In genomic region chr20:23143986-23144695, GRCh38 we compare ENCODE assay signal across 20 cellular contexts. TPM values are rescaled to one million over a fixed set of nuclear protein-coding genes. Genes with fewer than 3 reads are reported as not detected.
A peak's percentile ranks its signal among the peaks of the same experiment; 100 is the strongest.
DNase-seq lines count a peak whose midpoint lies in the region; ATAC-seq and TF ChIP-seq lines count a peak whose summit lies in the region.
"Had no signal": no experiment of that assay in that cellular context is flagged by ENCODE, and none has a peak within 500 bp of the region (broad histone marks: within the 10 kb centered on the region; RNA-seq: fewer than 3 reads in every experiment).

No MANE protein-coding gene starts in this region.

- CTCF ChIA-PET in activated CD8-positive, alpha-beta T cell treated with anti-CD3 and anti-CD28 coated beads, Interleukin-2, amount 10 ng/mL, durations not matched to agents 7 days and 5 days (lab: Charles Lee), result interaction anchor here (1.2 to 3.6 kb wide), 3 partner anchors 15 to 94 kb away, joined by 3 to 11 read pairs (median 3); no protein-coding TSS in a partner anchor
- CTCF ChIA-PET in activated CD8-positive, alpha-beta T cell treated with anti-CD3 and anti-CD28 coated beads for 36 hours (lab: Charles Lee), result interaction anchor here (1.0 kb wide), 1 partner anchor 91 kb away, joined by 3 read pairs; no protein-coding TSS in a partner anchor

- ATAC-seq in activated CD8-positive, alpha-beta T cell treated with anti-CD3 and anti-CD28 coated beads, Interleukin-2, amount 10 ng/mL, durations not matched to agents 7 days and 5 days, result no peak
- ATAC-seq in activated CD8-positive, alpha-beta T cell treated with anti-CD3 and anti-CD28 coated beads for 36 hours, result no peak
- ATAC-seq in lower lobe of right lung (no peak), upper lobe of left lung (ENCODE audit: low FRiP score in 2 of 2) (no peak), HG02642 (IDR thresholded peaks at IDR 0.05; ENCODE audit: poor library complexity, unreplicated experiment) (no peak), GM19397 (IDR thresholded peaks at IDR 0.05; ENCODE audit: unreplicated experiment) (no peak)
- ATAC-seq: HCT116, Panc1 had no signal

- intact Hi-C loops in activated CD8-positive, alpha-beta T cell treated with anti-CD3 and anti-CD28 coated beads for 36 hours (cut with micrococcal nuclease), result no loop called here
- intact Hi-C loops in ascending aorta (cut with DNase I) (loop anchor here (2.0 to 10.0 kb wide), 5 partner anchors 13 to 281 kb away; partner anchors contain the start of genes CD93 and NAPB), lower lobe of right lung (cut with DNase I) (no loop called here)

- no peak for TF ChIP-seq CTCF in activated CD8-positive, alpha-beta T cell treated with anti-CD3 and anti-CD28 coated beads for 36 hours (IDR thresholded peaks at IDR 0.05)
- no peak for TF ChIP-seq CTCF in ascending aorta (IDR thresholded peaks at IDR 0.05)
- no peak for TF ChIP-seq CTCF in lower lobe of right lung (IDR thresholded peaks at IDR 0.05)
- no peak for TF ChIP-seq CTCF in upper lobe of left lung (IDR thresholded peaks at IDR 0.05)

- H3K36me3 ChIP-seq in ascending aorta, result no peaks in the 10 kb centered on the region
- no peaks in the 10 kb centered on the region for H3K36me3 ChIP-seq in lower lobe of right lung
- no peaks in the 10 kb centered on the region for H3K36me3 ChIP-seq in upper lobe of left lung
- H3K36me3 ChIP-seq: prostate gland, stomach had no signal

- H3K27me3 ChIP-seq in ascending aorta, result no peaks in the 10 kb centered on the region
- H3K27me3 ChIP-seq in lower lobe of right lung (ENCODE audit: low read depth), result no peaks in the 10 kb centered on the region
- H3K27me3 ChIP-seq in upper lobe of left lung, result no peaks in the 10 kb centered on the region
- H3K27me3 ChIP-seq: stomach had no signal

- H3K9me3 ChIP-seq in ascending aorta (no peaks in the 10 kb centered on the region), lower lobe of right lung (no peaks in the 10 kb centered on the region), upper lobe of left lung (no peaks in the 10 kb centered on the region)
- H3K9me3 ChIP-seq: prostate gland, stomach had no signal

- H3K27ac ChIP-seq in ascending aorta, result peak overlapping the region; percentile 93 to 96
- peak overlapping the region; percentile 31 for H3K27ac ChIP-seq in lower lobe of right lung
- peak overlapping the region in 3 of 4 donors; percentile 58 to 84 (median 73) for H3K27ac ChIP-seq in upper lobe of left lung
- H3K27ac ChIP-seq: prostate gland had no signal

- no peak for TF ChIP-seq EP300 in upper lobe of left lung (IDR thresholded peaks at IDR 0.05)

- TF ChIP-seq POLR2A in upper lobe of left lung (IDR thresholded peaks at IDR 0.05), result no peak

- H3K4me1 Mint-ChIP-seq in activated CD8-positive, alpha-beta T cell treated with anti-CD3 and anti-CD28 coated beads, Interleukin-2, amount 10 ng/mL, durations not matched to agents 7 days and 5 days (ENCODE audit: low read depth), result peaks cover 52% of the 10 kb centered on the region
- peaks cover 25% of the 10 kb centered on the region for H3K4me1 Mint-ChIP-seq in activated CD8-positive, alpha-beta T cell treated with anti-CD3 and anti-CD28 coated beads for 36 hours (ENCODE audit: low read depth)

- peaks cover 19% of the 10 kb centered on the region for H3K27me3 Mint-ChIP-seq in activated CD8-positive, alpha-beta T cell treated with anti-CD3 and anti-CD28 coated beads, Interleukin-2, amount 10 ng/mL, durations not matched to agents 7 days and 5 days (ENCODE audit: low read depth)
- H3K27me3 Mint-ChIP-seq in activated CD8-positive, alpha-beta T cell treated with anti-CD3 and anti-CD28 coated beads for 36 hours, result no peaks in the 10 kb centered on the region

- no peaks in the 10 kb centered on the region for H3K36me3 Mint-ChIP-seq in activated CD8-positive, alpha-beta T cell treated with anti-CD3 and anti-CD28 coated beads, Interleukin-2, amount 10 ng/mL, durations not matched to agents 7 days and 5 days (ENCODE audit: low read depth)
- H3K36me3 Mint-ChIP-seq in activated CD8-positive, alpha-beta T cell treated with anti-CD3 and anti-CD28 coated beads for 36 hours (ENCODE audit: low read depth), result no peaks in the 10 kb centered on the region

- no peak overlapping the region for H3K4me3 Mint-ChIP-seq in activated CD8-positive, alpha-beta T cell treated with anti-CD3 and anti-CD28 coated beads, Interleukin-2, amount 10 ng/mL, durations not matched to agents 7 days and 5 days
- H3K4me3 Mint-ChIP-seq in activated CD8-positive, alpha-beta T cell treated with anti-CD3 and anti-CD28 coated beads for 36 hours, result no peak overlapping the region
- H3K4me3 Mint-ChIP-seq: activated T-helper 1 cell treated with anti-CD3 and anti-CD28 coated beads, Interleukin-12 subunit alpha, Interleukin-12 subunit beta, Interleukin-2, Interleukin-4 antibody, amounts not matched to agents 30 ng/mL and 10 ng/mL and 1 ng/mL, durations not matched to agents 14 hours and 24 hours and 36 hours had no signal

- H3K4me1 ChIP-seq in ascending aorta (peaks cover 11 to 60% of the 10 kb centered on the region in 2 donors), lower lobe of right lung (peaks cover 70% of the 10 kb centered on the region), upper lobe of left lung (peaks cover 50 to 59% (median 55%) of the 10 kb centered on the region in 4 donors)
- H3K4me1 ChIP-seq: prostate gland had no signal

- 94 to 97% methylated on average over 6 to 8 of the region's 8 CpGs for WGBS in upper lobe of left lung, 2 donors

- peak overlapping the region; percentile 8 for H3K27ac Mint-ChIP-seq in activated CD8-positive, alpha-beta T cell treated with anti-CD3 and anti-CD28 coated beads, Interleukin-2, amount 10 ng/mL, durations not matched to agents 7 days and 5 days
- H3K27ac Mint-ChIP-seq in activated CD8-positive, alpha-beta T cell treated with anti-CD3 and anti-CD28 coated beads for 36 hours, result no peak overlapping the region
- H3K27ac Mint-ChIP-seq: activated T-helper 1 cell treated with anti-CD3 and anti-CD28 coated beads, Interleukin-12 subunit alpha, Interleukin-12 subunit beta, Interleukin-2, Interleukin-4 antibody, amounts not matched to agents 30 ng/mL and 10 ng/mL and 1 ng/mL, durations not matched to agents 14 hours and 24 hours and 36 hours had no signal

- no peaks in the 10 kb centered on the region for H3K9me3 Mint-ChIP-seq in activated CD8-positive, alpha-beta T cell treated with anti-CD3 and anti-CD28 coated beads, Interleukin-2, amount 10 ng/mL, durations not matched to agents 7 days and 5 days (ENCODE audit: insufficient read depth)
- H3K9me3 Mint-ChIP-seq in activated CD8-positive, alpha-beta T cell treated with anti-CD3 and anti-CD28 coated beads for 36 hours, result no peaks in the 10 kb centered on the region
- H3K9me3 Mint-ChIP-seq: activated T-helper 1 cell treated with anti-CD3 and anti-CD28 coated beads, Interleukin-12 subunit alpha, Interleukin-12 subunit beta, Interleukin-2, Interleukin-4 antibody, amounts not matched to agents 30 ng/mL and 10 ng/mL and 1 ng/mL, durations not matched to agents 14 hours and 24 hours and 36 hours had no signal

- H3K4me3 ChIP-seq in ascending aorta (no peak overlapping the region), lower lobe of right lung (no peak overlapping the region), upper lobe of left lung (no peak overlapping the region)
- H3K4me3 ChIP-seq: prostate gland, stomach had no signal

- DNase-seq in activated CD8-positive, alpha-beta T cell treated with anti-CD3 and anti-CD28 coated beads, Interleukin-2, amount 10 ng/mL, durations not matched to agents 7 days and 5 days, result no peak
- no peak for DNase-seq in activated CD8-positive, alpha-beta T cell treated with anti-CD3 and anti-CD28 coated beads for 36 hours
- DNase-seq in ascending aorta (ENCODE audit: low spot score in 2 of 2) (peak in 1 of 2 donors; percentile 64), lower lobe of right lung (no peak), upper lobe of left lung (peak in 1 of 2 donors; percentile 15), iPS-NIHi11 (ENCODE audit: low spot score) (no peak)
- DNase-seq: activated CD8-positive, alpha-beta memory T cell treated with anti-CD3 and anti-CD28 coated beads for 24 hours; central memory CD4-positive, alpha-beta T cell; MM.1S; NCI-H2081; NCI-H526 treated with DMSO at 0.1 percent for 48 hours; stomach; SW 1271 had no signal

- POLR2A ChIA-PET in activated CD8-positive, alpha-beta T cell treated with anti-CD3 and anti-CD28 coated beads, Interleukin-2, amount 10 ng/mL, durations not matched to agents 7 days and 5 days (lab: Charles Lee), result no interaction called here
- POLR2A ChIA-PET in activated CD8-positive, alpha-beta T cell treated with anti-CD3 and anti-CD28 coated beads for 36 hours (lab: Charles Lee), result no interaction called here

RNA-seq across cellular contexts. Expression of gene CD93, which starts 58.0 kb away (rescaled TPM):
- total RNA-seq in activated CD8-positive, alpha-beta T cell treated with anti-CD3 and anti-CD28 coated beads, Interleukin-2, amount 10 ng/mL, durations not matched to agents 7 days and 5 days, result under 1 TPM; 0.73 to 0.82 TPM
- total RNA-seq in activated CD8-positive, alpha-beta T cell treated with anti-CD3 and anti-CD28 coated beads for 36 hours, result under 1 TPM; 0.11 TPM
- total RNA-seq in ascending aorta (206 TPM), lower lobe of right lung (99.7 TPM), upper lobe of left lung (100 to 1,000 TPM in 1 of 6 donors, 10 to 100 TPM in 5; 25.1 to 160 (median 68.8) TPM)
- total RNA-seq: myocyte had no signal

Comparison
In these comparisons a context has a peak if more than half of its experiments do, and no peak if none do; other contexts are left out.
1. H3K27ac ChIP-seq: peak in every context shown above with its lines; median percentile 94 in ascending aorta; 73 in upper lobe of left lung; 31 in lower lobe of right lung.
2. RNA of gene CD93, which starts 58.0 kb away (total RNA-seq): 206 TPM in ascending aorta (single experiment), 99.7 TPM in lower lobe of right lung (single experiment) and 25.1 to 160 TPM in upper lobe of left lung; 0.73 to 0.82 TPM in activated CD8-positive, alpha-beta T cell treated with anti-CD3 and anti-CD28 coated beads, Interleukin-2, amount 10 ng/mL, durations not matched to agents 7 days and 5 days and 0.11 TPM in activated CD8-positive, alpha-beta T cell treated with anti-CD3 and anti-CD28 coated beads for 36 hours; every median in the first group is over 10 times any median in the second.